Comparison of ENCODE assay signal across 12 cellular contexts in genomic region chr12:56879240-56880133, GRCh38. TPM values are rescaled to one million over a fixed set of nuclear protein-coding genes. Genes with fewer than 3 reads are reported as not detected.
"Had no signal": no experiment of that assay in that cellular context is flagged by ENCODE, and none has a peak within 500 bp of the region (broad histone marks: within the 10 kb centered on the region; RNA-seq: fewer than 3 reads in every experiment).

No MANE protein-coding gene starts in this region.

RNA-seq across cellular contexts. Expression of gene SDR9C7, which starts 54.7 kb away (rescaled TPM):
- total RNA-seq: activated CD4-positive, alpha-beta memory T cell treated with anti-CD3 and anti-CD28 coated beads, Interleukin-2, amount 10 ng/mL, durations not matched to agents 7 days and 5 days; activated CD4-positive, alpha-beta T cell treated with anti-CD3 and anti-CD28 coated beads, Interleukin-2, amount 10 ng/mL, durations not matched to agents 7 days and 5 days; activated naive CD4-positive, alpha-beta T cell treated with anti-CD3 and anti-CD28 coated beads, Interleukin-2, amount 50 U/mL, for 72 hours; activated naive CD8-positive, alpha-beta T cell treated with anti-CD3 and anti-CD28 coated beads, Interleukin-2, amount 10 ng/mL, durations not matched to agents 7 days and 5 days; ascending aorta; breast epithelium; colonic mucosa; dermis microvascular lymphatic vessel endothelial cell; endothelial cell of umbilical vein; T-cell; T-helper 2 cell treated with Interferon-gamma antibody and Interleukin-4, amounts not matched to agents 100 ng/mL and 5 ng/mL, for 36 hours; WTC11 had no signal
- polyA plus RNA-seq: endothelial cell of umbilical vein had no signal
